19 cellular contexts compared by ENCODE assay signal in the genomic region with DNA sequence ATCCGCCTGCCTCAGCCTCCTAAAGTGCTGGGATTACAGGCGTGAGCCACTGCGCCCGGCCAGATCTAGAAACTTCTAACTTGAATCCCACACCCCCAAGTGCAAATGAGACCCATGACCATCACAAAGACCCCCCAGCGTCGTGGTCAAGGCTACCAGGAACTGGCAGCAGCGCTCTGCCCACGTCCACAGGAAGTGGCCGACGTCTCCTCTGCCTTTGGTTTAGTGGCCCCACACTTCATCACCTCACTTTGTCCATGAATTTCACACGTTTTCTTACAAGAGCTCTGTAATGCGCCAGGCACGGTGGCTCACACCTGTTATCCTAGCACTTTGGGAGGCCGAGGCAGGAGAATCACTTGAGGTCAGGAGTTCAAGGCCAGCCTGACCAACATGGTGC. TPM values are rescaled to one million over a fixed set of nuclear protein-coding genes. Genes with fewer than 3 reads are reported as not detected.
A peak's percentile ranks its signal among the peaks of the same experiment; 100 is the strongest.
DNase-seq lines count a peak whose midpoint lies in the region; ATAC-seq and TF ChIP-seq lines count a peak whose summit lies in the region.
"Had no signal": no experiment of that assay in that cellular context is flagged by ENCODE, and none has a peak within 500 bp of the region (broad histone marks: within the 10 kb centered on the region; RNA-seq: fewer than 3 reads in every experiment).

No MANE protein-coding gene starts in this region.

- H3K9me3 Mint-ChIP-seq in brain (peaks cover 0 to 4% (median 3%) of the 10 kb centered on the region in 5 experiments), natural killer cell (no peaks in the 10 kb centered on the region)
- H3K9me3 Mint-ChIP-seq in activated T-cell treated with anti-CD3 and anti-CD28 coated beads, Interleukin-2, amount 50 U/mL, for 72 hours: no peaks in the 10 kb centered on the region
- H3K9me3 Mint-ChIP-seq: CD8-positive, alpha-beta T cell had no signal

- H3K27me3 Mint-ChIP-seq in brain (no peaks in the 10 kb centered on the region), natural killer cell (ENCODE audit: low read depth in 2 of 2) (no peaks in the 10 kb centered on the region)
- H3K27me3 Mint-ChIP-seq in activated T-cell treated with anti-CD3 and anti-CD28 coated beads, Interleukin-2, amount 50 U/mL, for 72 hours (ENCODE audit: low read depth): no peaks in the 10 kb centered on the region

- H3K36me3 Mint-ChIP-seq in brain: peaks cover 9% of the 10 kb centered on the region
- no peaks in the 10 kb centered on the region for H3K36me3 Mint-ChIP-seq in natural killer cell
- no peaks in the 10 kb centered on the region for H3K36me3 Mint-ChIP-seq in activated T-cell treated with anti-CD3 and anti-CD28 coated beads, Interleukin-2, amount 50 U/mL, for 72 hours (ENCODE audit: insufficient read depth in 2 of 2)

- peaks cover 32% of the 10 kb centered on the region for H3K4me1 Mint-ChIP-seq in brain
- peaks cover 11 to 19% of the 10 kb centered on the region in 2 donors for H3K4me1 Mint-ChIP-seq in natural killer cell
- peaks cover 7% of the 10 kb centered on the region for H3K4me1 Mint-ChIP-seq in activated T-cell treated with anti-CD3 and anti-CD28 coated beads, Interleukin-2, amount 50 U/mL, for 72 hours (ENCODE audit: low read depth)

- no peaks in the 10 kb centered on the region for H3F3A ChIP-seq in Loucy (ENCODE audit: low read depth)

- H3K4me1 ChIP-seq in Loucy (ENCODE audit: insufficient read depth, low read length, poor library complexity, severe bottlenecking): peaks cover 23% of the 10 kb centered on the region
- H3K4me1 ChIP-seq: SJSA1 had no signal

- H3K79me2 ChIP-seq in Loucy (ENCODE audit: insufficient read depth, low read length): no peaks in the 10 kb centered on the region

- DNase-seq in natural killer cell: no peak
- DNase-seq in stimulated activated CD4-positive, alpha-beta T cell treated with anti-CD3 and anti-CD28 coated beads, Interleukin-4, amount 100 ng/mL, for 1 hour: no peak
- DNase-seq in activated T-cell treated with anti-CD3 and anti-CD28 coated beads, Interleukin-2, amount 50 U/mL, for 72 hours: no peak
- DNase-seq: CD8-positive, alpha-beta T cell; DND-41; GM23248; IMR-90; MG63; NCI-H1048; NCI-H1417 treated with DMSO at 0.1 percent for 48 hours; NCI-H187; NCI-H510A; NCI-H748 treated with DMSO at 0.1 percent for 48 hours had no signal

- no peak overlapping the region for H3K4me2 ChIP-seq in Loucy (ENCODE audit: low read depth, low read length, poor library complexity, severe bottlenecking)

- no peak for TF ChIP-seq CTCF in Loucy (conservative IDR thresholded peaks at IDR 0.05; ENCODE audit: low read length)
- TF ChIP-seq CTCF in brain (conservative IDR thresholded peaks at IDR 0.05): no peak
- no peak for TF ChIP-seq CTCF in natural killer cell (IDR thresholded peaks at IDR 0.05)

- no peaks in the 10 kb centered on the region for H3K9me3 ChIP-seq in Loucy (ENCODE audit: insufficient read depth, low read depth, low read length)
- H3K9me3 ChIP-seq: MG63, SJSA1 had no signal

- intact Hi-C loops in natural killer cell (cut with micrococcal nuclease): no loop called here

- H3K9me2 ChIP-seq in Loucy (replicated peaks; ENCODE audit: low read depth, low read length): no peaks in the 10 kb centered on the region

- no peak overlapping the region for H3K4me3 ChIP-seq in Loucy (ENCODE audit: low read length, poor library complexity, severe bottlenecking)
- H3K4me3 ChIP-seq: GM12878, GM23248, MG63, SJSA1 had no signal

- H4K20me1 ChIP-seq in Loucy (ENCODE audit: insufficient read depth, low read length, poor library complexity, severe bottlenecking): no peaks in the 10 kb centered on the region

- no peaks in the 10 kb centered on the region for H3K36me3 ChIP-seq in Loucy (ENCODE audit: insufficient read depth, low read length)
- H3K36me3 ChIP-seq: MG63 had no signal

- H3K27me3 ChIP-seq in Loucy (ENCODE audit: insufficient read depth, low read length, poor library complexity, severe bottlenecking): no peaks in the 10 kb centered on the region
- H3K27me3 ChIP-seq: MG63, SJSA1 had no signal

- H2AFZ ChIP-seq in Loucy (ENCODE audit: low read length): no peak overlapping the region
- H2AFZ ChIP-seq: GM23248 had no signal

- ATAC-seq in natural killer cell (peak in 1 of 3 donors; percentile 36), GM21737 (IDR thresholded peaks at IDR 0.05; ENCODE audit: unreplicated experiment) (no peak), GM21529 (IDR thresholded peaks at IDR 0.05; ENCODE audit: unreplicated experiment) (no peak)
- ATAC-seq in activated T-cell treated with anti-CD3 and anti-CD28 coated beads, Interleukin-2, amount 50 U/mL, for 72 hours (replicated peaks in 1 of 2): no peak
- ATAC-seq: CD8-positive, alpha-beta T cell had no signal

- H3K9ac ChIP-seq in Loucy (ENCODE audit: low read depth, low read length, poor library complexity, severe bottlenecking): peak overlapping the region; percentile 79
- H3K9ac ChIP-seq: GM23248 had no signal

- H3K4me3 Mint-ChIP-seq in brain (no peak overlapping the region), natural killer cell (peak overlapping the region; percentile 45)
- no peak overlapping the region for H3K4me3 Mint-ChIP-seq in activated T-cell treated with anti-CD3 and anti-CD28 coated beads, Interleukin-2, amount 50 U/mL, for 72 hours
- H3K4me3 Mint-ChIP-seq: CD8-positive, alpha-beta T cell had no signal

- peak overlapping the region in 4 of 5 experiments; percentile 53 to 88 (median 68) for H3K27ac Mint-ChIP-seq in brain
- peak overlapping the region; percentile 50 to 68 for H3K27ac Mint-ChIP-seq in natural killer cell
- no peak overlapping the region for H3K27ac Mint-ChIP-seq in activated T-cell treated with anti-CD3 and anti-CD28 coated beads, Interleukin-2, amount 50 U/mL, for 72 hours
- H3K27ac Mint-ChIP-seq: CD8-positive, alpha-beta T cell had no signal

RNA-seq across cellular contexts. Expression of gene FBXL18, which starts 36.5 kb away (rescaled TPM):
- polyA plus RNA-seq in brain (ENCODE audit: insufficient read depth, low read depth, low replicate concordance): 8.2 TPM
- 10 to 100 TPM; 12.5 to 15.8 (median 12.8) TPM for total RNA-seq in natural killer cell
- total RNA-seq in activated T-cell treated with anti-CD3 and anti-CD28 coated beads, Interleukin-2, amount 50 U/mL, for 72 hours: 10 to 100 TPM in 1 of 2 donors, 1 to 10 TPM in 1; 10.0 to 12.3 TPM

RNA-seq across cellular contexts. Expression of gene ACTB, which starts 53.3 kb away (rescaled TPM):
- 4,273 TPM for polyA plus RNA-seq in brain (ENCODE audit: insufficient read depth, low read depth, low replicate concordance)
- 1,000 to 10,000 TPM; 4,992 to 6,299 (median 6,160) TPM for total RNA-seq in natural killer cell
- 1,000 to 10,000 TPM; 4,284 to 5,173 TPM for total RNA-seq in activated T-cell treated with anti-CD3 and anti-CD28 coated beads, Interleukin-2, amount 50 U/mL, for 72 hours

RNA-seq across cellular contexts. Expression of gene TNRC18, which starts 53.5 kb away (rescaled TPM):
- 36.8 TPM for polyA plus RNA-seq in brain (ENCODE audit: insufficient read depth, low read depth, low replicate concordance)
- 100 to 1,000 TPM; 111 to 127 (median 124) TPM for total RNA-seq in natural killer cell
- total RNA-seq in activated T-cell treated with anti-CD3 and anti-CD28 coated beads, Interleukin-2, amount 50 U/mL, for 72 hours: 10 to 100 TPM; 67.6 to 69.0 TPM
